ENCODE assay signal across 2 cellular contexts in genomic region chr15:55267401-55268053, GRCh38.
TF ChIP-seq lines count a peak whose summit lies in the region.

No MANE protein-coding gene starts in this region.

TF ChIP-seq in liver, 16 proteins besides CTCF, POLR2A, EP300 and RAD21:
- TF ChIP-seq TAF1 (conservative IDR thresholded peaks at IDR 0.05) (no peak), YY1 (IDR thresholded peaks at IDR 0.05) (peak; percentile 25)

TF ChIP-seq in HepG2, 621 proteins besides CTCF, POLR2A, EP300 and RAD21:
- TF ChIP-seq NR3C1 (CRISPR knock-in tag; IDR thresholded peaks at IDR 0.05) (no peak), PHF21A (CRISPR knock-in tag; IDR thresholded peaks at IDR 0.05) (no peak), ADNP (CRISPR knock-in tag; IDR thresholded peaks at IDR 0.05) (no peak), USF2 (IDR thresholded peaks at IDR 0.05; ENCODE audit: low read depth, low read length) (no peak), USF2 (CRISPR knock-in tag; IDR thresholded peaks at IDR 0.05; ENCODE audit: borderline replicate concordance) (no peak)
